18 cellular contexts compared by ENCODE assay signal in the genomic region with DNA sequence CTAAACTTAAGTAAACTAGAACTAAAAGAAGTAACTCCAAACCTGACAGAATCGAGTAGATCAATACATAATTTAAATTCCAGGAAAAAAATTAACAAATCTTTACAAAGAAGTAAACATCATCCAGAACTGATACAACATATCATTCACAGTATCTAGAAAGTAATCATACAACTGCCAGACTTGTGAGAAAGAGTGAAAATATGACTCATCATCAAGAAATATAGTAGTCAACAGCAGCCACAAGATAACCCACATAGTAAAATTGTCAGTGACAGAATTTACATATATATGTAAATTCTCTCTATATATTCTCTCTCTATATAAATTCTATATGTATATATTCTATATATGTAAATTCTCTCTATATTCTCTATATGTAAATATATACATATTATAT.
"Had no signal": no experiment of that assay in that cellular context is flagged by ENCODE, and none has a peak within 500 bp of the region (broad histone marks: within the 10 kb centered on the region; RNA-seq: fewer than 3 reads in every experiment).

No MANE protein-coding gene starts in this region.

- H3K27ac Mint-ChIP-seq: endodermal cell; naive thymus-derived CD8-positive, alpha-beta T cell had no signal

- H3K4me3 Mint-ChIP-seq: endodermal cell; naive thymus-derived CD8-positive, alpha-beta T cell had no signal

- H3K4me1 Mint-ChIP-seq: endodermal cell; naive thymus-derived CD8-positive, alpha-beta T cell had no signal

- H3K36me3 ChIP-seq: heart left ventricle, neutrophil, sigmoid colon, tibial artery, upper lobe of right lung, vagina had no signal

- H3K4me1 ChIP-seq: heart left ventricle, sigmoid colon, tibial artery, upper lobe of right lung, vagina had no signal

- H3K27ac ChIP-seq: coronary artery, heart left ventricle, neutrophil, sigmoid colon, skin epidermis, tibial artery, upper lobe of right lung, vagina had no signal

- H3K4me3 ChIP-seq: coronary artery, heart left ventricle, mucosa of descending colon, sigmoid colon, skin epidermis, tibial artery, upper lobe of right lung, vagina had no signal

- H3K27me3 ChIP-seq: heart left ventricle, neutrophil, sigmoid colon, tibial artery, upper lobe of right lung, vagina had no signal

- H3K36me3 Mint-ChIP-seq: naive thymus-derived CD8-positive, alpha-beta T cell had no signal

- H3K9me3 ChIP-seq: heart left ventricle, mucosa of descending colon, neutrophil, sigmoid colon, tibial artery, upper lobe of right lung, vagina had no signal

- ATAC-seq: esophagus mucosa; heart left ventricle; mucosa of descending colon; naive thymus-derived CD8-positive, alpha-beta T cell; upper lobe of right lung had no signal

- H3K9me3 Mint-ChIP-seq: endodermal cell; naive thymus-derived CD8-positive, alpha-beta T cell had no signal

- DNase-seq: effector CD4-positive, alpha-beta T cell; endodermal cell; heart left ventricle; hippocampal formation; kidney glomerular epithelial cell; mucosa of descending colon; naive thymus-derived CD8-positive, alpha-beta T cell; sigmoid colon; stimulated activated CD4-positive, alpha-beta T cell treated with anti-CD3 and anti-CD28 coated beads, Interleukin-12 subunit alpha, Interleukin-12 subunit beta, amount 100 ng/mL, for 4 hours; stimulated activated naive CD4-positive, alpha-beta T cell treated with Interleukin-2 at 50 U/mL for 16 hours; tibial artery; upper lobe of right lung had no signal

- H3K27me3 Mint-ChIP-seq: naive thymus-derived CD8-positive, alpha-beta T cell had no signal

- FAIRE-seq: frontal cortex had no signal
